Comparison of ENCODE assay signal across 24 cellular contexts in genomic region chr3:53815067-53815466, GRCh38. TPM values are rescaled to one million over a fixed set of nuclear protein-coding genes. Genes with fewer than 3 reads are reported as not detected.
"Had no signal": no experiment of that assay in that cellular context is flagged by ENCODE, and none has a peak within 500 bp of the region (broad histone marks: within the 10 kb centered on the region; RNA-seq: fewer than 3 reads in every experiment).

No MANE protein-coding gene starts in this region.

- H3K4me1 Mint-ChIP-seq: immature natural killer cell; memory B cell; natural killer cell; stimulated activated naive CD8-positive, alpha-beta T cell treated with anti-CD3 and anti-CD28 coated beads, Interleukin-15, amount 100 ng/mL, for 72 hours had no signal

- H3K4me3 Mint-ChIP-seq: immature natural killer cell; memory B cell; natural killer cell; stimulated activated naive CD8-positive, alpha-beta T cell treated with anti-CD3 and anti-CD28 coated beads, Interleukin-15, amount 100 ng/mL, for 72 hours; type B pancreatic cell had no signal

- DNase-seq: cortex of kidney; effector CD4-positive, alpha-beta T cell; hypothalamus; immature natural killer cell; kidney glomerular epithelial cell; natural killer cell; occipital lobe; pancreas; stimulated activated CD4-positive, alpha-beta T cell treated with anti-CD3 and anti-CD28 coated beads, Interleukin-12 subunit alpha, Interleukin-12 subunit beta, amount 100 ng/mL, for 4 hours; stimulated activated CD4-positive, alpha-beta T cell treated with anti-CD3 and anti-CD28 coated beads, Interleukin-1b, Interleukin-23, amount 100 ng/mL, for 48 hours; stimulated activated CD4-positive, alpha-beta T cell treated with anti-CD3 and anti-CD28 coated beads, Interleukin-4, amount 100 ng/mL, for 1 hour; stimulated activated CD8-positive, alpha-beta memory T cell treated with anti-CD3 and anti-CD28 coated beads, Interleukin-4, amount 100 ng/mL, for 48 hours; stimulated activated naive CD4-positive, alpha-beta T cell; stimulated activated naive CD8-positive, alpha-beta T cell treated with anti-CD3 and anti-CD28 coated beads, Interleukin-15, amount 100 ng/mL, for 72 hours had no signal

- H3K4me3 ChIP-seq: lung, pancreas, smooth muscle cell, suprapubic skin, tibial artery had no signal

- H3K36me3 Mint-ChIP-seq: immature natural killer cell, memory B cell, natural killer cell, type B pancreatic cell had no signal

- H3K9me3 Mint-ChIP-seq: immature natural killer cell; memory B cell; natural killer cell; stimulated activated naive CD8-positive, alpha-beta T cell treated with anti-CD3 and anti-CD28 coated beads, Interleukin-15, amount 100 ng/mL, for 72 hours; type B pancreatic cell had no signal

- H3K4me1 ChIP-seq: pancreas, suprapubic skin, tibial artery had no signal

- H3K27me3 ChIP-seq: pancreas, suprapubic skin, tibial artery had no signal

- H3K27ac ChIP-seq: pancreas, suprapubic skin, tibial artery had no signal

- H3K27me3 Mint-ChIP-seq: memory B cell, progenitor cell of endocrine pancreas, type B pancreatic cell had no signal

- H3K9me3 ChIP-seq: pancreas, suprapubic skin, tibial artery had no signal

- ATAC-seq: natural killer cell; pancreas; sciatic nerve; stimulated activated naive CD8-positive, alpha-beta T cell treated with anti-CD3 and anti-CD28 coated beads, Interleukin-15, amount 100 ng/mL, for 72 hours had no signal

- H3K36me3 ChIP-seq: suprapubic skin had no signal

- H3K4me2 ChIP-seq: smooth muscle cell had no signal

- H3K27ac Mint-ChIP-seq: immature natural killer cell; memory B cell; natural killer cell; progenitor cell of endocrine pancreas; stimulated activated naive CD8-positive, alpha-beta T cell treated with anti-CD3 and anti-CD28 coated beads, Interleukin-15, amount 100 ng/mL, for 72 hours; type B pancreatic cell had no signal

- FAIRE-seq: frontal cortex, pancreas, urothelium cell line had no signal

RNA-seq across cellular contexts. Expression of gene CHDH, which starts 31.2 kb away (rescaled TPM):
- polyA plus RNA-seq: immature natural killer cell had no signal

RNA-seq across cellular contexts. Expression of gene IL17RB, which starts 31.3 kb away (rescaled TPM):
- total RNA-seq: smooth muscle cell had no signal
